In the genomic region with DNA sequence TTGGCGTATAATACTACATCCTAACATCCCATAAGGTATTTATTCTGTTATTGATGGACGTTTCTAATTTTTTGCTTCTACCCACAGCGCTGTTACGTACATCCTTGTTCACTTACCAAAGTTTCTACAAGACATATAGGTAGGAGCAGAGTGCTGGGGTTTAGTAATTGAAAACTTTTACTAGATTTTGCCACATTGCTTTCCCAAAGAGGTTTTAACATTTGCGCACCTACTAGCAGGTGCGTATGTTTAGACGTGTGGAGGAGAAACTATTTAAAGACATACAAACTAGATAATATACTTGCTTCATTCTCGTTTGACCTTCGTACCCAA, we compare ENCODE assay signal across 8 cellular contexts. TPM values are rescaled to one million over a fixed set of nuclear protein-coding genes. Genes with fewer than 3 reads are reported as not detected.
A peak's percentile ranks its signal among the peaks of the same experiment; 100 is the strongest.
DNase-seq lines count a peak whose midpoint lies in the region; ATAC-seq and TF ChIP-seq lines count a peak whose summit lies in the region.

No MANE protein-coding gene starts in this region.

- TF ChIP-seq POLR2A in IMR-90 (IDR thresholded peaks at IDR 0.05; ENCODE audit: low read depth, low read length) = no peak

- peak overlapping the region; percentile 46; the same call in 1 of the 2 replicates for H3K56ac ChIP-seq in IMR-90 (ENCODE audit: extremely low read depth, insufficient read depth, low read length)

- TF ChIP-seq RAD21 in IMR-90 (IDR thresholded peaks at IDR 0.05; ENCODE audit: low read length) = peak; percentile 12; the same call in 1 of the 2 replicates

- H4K91ac ChIP-seq in IMR-90 (ENCODE audit: insufficient read depth, low read depth, low read length) = 0 out of 2 replicates have a peak overlapping the region, but pooled peaks have one; percentile 10

- DNase-seq in IMR-90 (no peak), dorsolateral prefrontal cortex (no peak), LoVo (ENCODE audit: low spot score) (no peak)
- no peak for DNase-seq in stimulated activated naive CD4-positive, alpha-beta T cell (lab: John Stamatoyannopoulos, UW)

- H3K4ac ChIP-seq in IMR-90 (ENCODE audit: low read depth, low read length) = peak overlapping the region; percentile 51; the same call in 1 of the 2 replicates

- in situ Hi-C loops in IMR-90 (cut with MboI; ENCODE audit: low sequenced_read_pairs) = no loop called here

- H3K23ac ChIP-seq in IMR-90 (ENCODE audit: low read depth, low read length) = peak overlapping the region; percentile 51; the same call in 1 of the 2 replicates

- peak overlapping the region; percentile 59 for H2BK5ac ChIP-seq in IMR-90 (ENCODE audit: low read depth, low read length, poor library complexity, severe bottlenecking)

- peak overlapping the region; percentile 71 for H3K4me3 ChIP-seq in IMR-90 (ENCODE audit: insufficient read depth, low read depth, low read length)
- H3K4me3 ChIP-seq in dorsolateral prefrontal cortex = peak overlapping the region; percentile 69 to 100 (median 94)
- H3K4me3 ChIP-seq in neutrophil (ENCODE audit: low read depth in 1 of 2, low read length in 1 of 2) = peak overlapping the region; percentile 92 to 98

- intact Hi-C loops in IMR-90 (cut with micrococcal nuclease) = loop anchor here (1.0 kb wide), 2 partner anchors 78 to 265 kb away; no protein-coding TSS in a partner anchor
- intact Hi-C loops in dorsolateral prefrontal cortex (cut with DNase I) = loop anchor here (2.0 to 5.0 kb wide), 3 partner anchors 20 to 107 kb away; a partner anchor contains a TSS

- H2BK15ac ChIP-seq in IMR-90 (ENCODE audit: low read depth, low read length) = no peak overlapping the region

- TF ChIP-seq CTCF in IMR-90 (conservative IDR thresholded peaks at IDR 0.05; ENCODE audit: low read depth, low read length) (no peak), dorsolateral prefrontal cortex (IDR thresholded peaks at IDR 0.05 in 54 of 56, conservative IDR thresholded peaks at IDR 0.05 in 2 of 56; ENCODE audit: low read depth in 1 of 56, partially characterized antibody in 56 of 56) (no peak), neutrophil (IDR thresholded peaks at IDR 0.05) (no peak)

- H3K9ac ChIP-seq in IMR-90 (ENCODE audit: low read depth, low read length) = peak overlapping the region; percentile 35; the same call in 1 of the 2 replicates

- H3K9me1 ChIP-seq in IMR-90 (ENCODE audit: insufficient read depth, low read length) = 0 out of 2 replicates have a peak, but pooled peaks cover 3% of the 10 kb centered on the region

- H3K4me1 ChIP-seq in IMR-90 (ENCODE audit: control insufficient read depth, insufficient read depth, low read length) = no peaks in the 10 kb centered on the region; the same call in 1 of the 2 replicates
- H3K4me1 ChIP-seq in neutrophil (ENCODE audit: control insufficient read depth in 1 of 2, insufficient read depth in 1 of 2, low read depth in 1 of 2, low read length in 1 of 2) = peaks cover 22 to 28% of the 10 kb centered on the region in 2 experiments

- H3K14ac ChIP-seq in IMR-90 (replicated peaks; ENCODE audit: low read depth, low read length) = peak overlapping the region; percentile 62; the same call in 1 of the 2 replicates

- WGBS in IMR-90 (ENCODE audit: extremely low coverage in 2 of 2, insufficient read length in 1 of 2), 2 experiments = no CpG with 5 or more reads among the region's 9 CpGs

- peak overlapping the region; percentile 74; the same call in 1 of the 2 replicates for H3K4me2 ChIP-seq in IMR-90 (ENCODE audit: low read depth, low read length)

- no peaks in the 10 kb centered on the region for H3K27me3 ChIP-seq in IMR-90 (ENCODE audit: control insufficient read depth, insufficient read depth, low read length)
- H3K27me3 ChIP-seq in dorsolateral prefrontal cortex = no peaks in the 10 kb centered on the region
- H3K27me3 ChIP-seq in neutrophil = no peaks in the 10 kb centered on the region

- H2BK120ac ChIP-seq in IMR-90 (ENCODE audit: low read depth, low read length) = peak overlapping the region; percentile 5; the same call in 1 of the 2 replicates

- H3K18ac ChIP-seq in IMR-90 (ENCODE audit: low read depth, low read length) = peak overlapping the region; percentile 1; the same call in 1 of the 2 replicates

- H4K8ac ChIP-seq in IMR-90 (ENCODE audit: low read depth in 2 of 2, low read length in 2 of 2) = peak overlapping the region; percentile 79 to 89

- CTCF ChIA-PET in IMR-90 (lab: Yijun Ruan, JAX) = interaction anchor here (1.1 kb wide), 1 partner anchor 103 kb away, joined by 4 read pairs; no protein-coding TSS in a partner anchor

- no peak overlapping the region for H2AK9ac ChIP-seq in IMR-90 (replicated peaks; ENCODE audit: low read depth, low read length, poor library complexity)

- H2BK20ac ChIP-seq in IMR-90 (ENCODE audit: low read depth, low read length) = no peak overlapping the region

- H3K27ac ChIP-seq in IMR-90 (ENCODE audit: insufficient read depth, low read length) = no peak overlapping the region
- peak overlapping the region; percentile 85 to 100 (median 98) for H3K27ac ChIP-seq in dorsolateral prefrontal cortex
- H3K27ac ChIP-seq in neutrophil = peak overlapping the region; percentile 99

- H3K36me3 ChIP-seq in IMR-90 (ENCODE audit: control insufficient read depth, insufficient read depth, low read length) (peaks cover 9% of the 10 kb centered on the region), neutrophil (peaks cover 21% of the 10 kb centered on the region)

- POLR2A ChIA-PET in IMR-90 (lab: Charles Lee; ENCODE audit: unreplicated experiment) = interaction anchor here (0.6 kb wide), 1 partner anchor 122 kb away, joined by 4 read pairs; no protein-coding TSS in a partner anchor

- BruUV-seq in IMR-90 (replicated peaks; lab: Mats Ljungman, UMichigan) = TSS peak; percentile 69

- H4K20me1 ChIP-seq in IMR-90 (ENCODE audit: insufficient read depth, low read length) = peaks cover 33% of the 10 kb centered on the region; the same call in 1 of the 2 replicates

- ATAC-seq in GM19395 (IDR thresholded peaks at IDR 0.05; ENCODE audit: unreplicated experiment) (peak; percentile 8), IMR-90 (ENCODE audit: low read depth) (no peak), GM21447 (IDR thresholded peaks at IDR 0.05; ENCODE audit: unreplicated experiment) (no peak), HG03039 (IDR thresholded peaks at IDR 0.05; ENCODE audit: unreplicated experiment) (no peak)

- no peak overlapping the region for H2AK5ac ChIP-seq in IMR-90 (ENCODE audit: low read depth, low read length)

- H3K79me1 ChIP-seq in IMR-90 (ENCODE audit: low read depth in 1 of 2, low read length in 2 of 2) = peaks cover 0 to 32% of the 10 kb centered on the region in 2 experiments; a peak in 3 of 4 replicates

- H2AFZ ChIP-seq in IMR-90 (replicated peaks; ENCODE audit: low read length, poor library complexity) = peak overlapping the region; percentile 94

- dilution Hi-C loops in IMR-90 (cut with HindIII; ENCODE audit: low sequenced_read_pairs, unreplicated experiment) = no loop called here

- no peaks in the 10 kb centered on the region for H3K9me3 ChIP-seq in IMR-90 (ENCODE audit: control insufficient read depth, insufficient read depth, low read length)
- no peaks in the 10 kb centered on the region for H3K9me3 ChIP-seq in neutrophil

- peak overlapping the region; percentile 20; the same call in 1 of the 2 replicates for H4K5ac ChIP-seq in IMR-90 (ENCODE audit: low read depth, low read length)

TF ChIP-seq in IMR-90, 13 proteins besides CTCF, POLR2A, EP300 and RAD21:
- TF ChIP-seq CEBPB (IDR thresholded peaks at IDR 0.05; ENCODE audit: low read depth, low read length) (no peak), MAFK (IDR thresholded peaks at IDR 0.05; ENCODE audit: low read depth, low read length) (no peak), RFX5 (IDR thresholded peaks at IDR 0.05; ENCODE audit: low read depth, low read length) (no peak), MAZ (IDR thresholded peaks at IDR 0.05; ENCODE audit: borderline replicate concordance, low read depth, low read length) (no peak), SMC3 (IDR thresholded peaks at IDR 0.05; ENCODE audit: low read depth, low read length) (no peak), BHLHE40 (IDR thresholded peaks at IDR 0.05; ENCODE audit: low read depth, low read length) (no peak), RCOR1 (IDR thresholded peaks at IDR 0.05; ENCODE audit: insufficient replicate concordance, low read length) (no peak), CHD1 (IDR thresholded peaks at IDR 0.05; ENCODE audit: low read depth, low read length) (no peak), FOS (IDR thresholded peaks at IDR 0.05; ENCODE audit: low read depth, low read length) (no peak), MXI1 (IDR thresholded peaks at IDR 0.05; ENCODE audit: borderline replicate concordance, low read depth, low read length) (no peak), NFE2L2 (IDR thresholded peaks at IDR 0.05; ENCODE audit: low read depth, low read length) (no peak)
- TF ChIP-seq, protein P1, sequence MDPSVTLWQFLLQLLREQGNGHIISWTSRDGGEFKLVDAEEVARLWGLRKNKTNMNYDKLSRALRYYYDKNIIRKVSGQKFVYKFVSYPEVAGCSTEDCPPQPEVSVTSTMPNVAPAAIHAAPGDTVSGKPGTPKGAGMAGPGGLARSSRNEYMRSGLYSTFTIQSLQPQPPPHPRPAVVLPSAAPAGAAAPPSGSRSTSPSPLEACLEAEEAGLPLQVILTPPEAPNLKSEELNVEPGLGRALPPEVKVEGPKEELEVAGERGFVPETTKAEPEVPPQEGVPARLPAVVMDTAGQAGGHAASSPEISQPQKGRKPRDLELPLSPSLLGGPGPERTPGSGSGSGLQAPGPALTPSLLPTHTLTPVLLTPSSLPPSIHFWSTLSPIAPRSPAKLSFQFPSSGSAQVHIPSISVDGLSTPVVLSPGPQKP (IDR thresholded peaks at IDR 0.05; ENCODE audit: borderline replicate concordance, low read depth, low read length) = no peak
- TF ChIP-seq, protein P2, sequence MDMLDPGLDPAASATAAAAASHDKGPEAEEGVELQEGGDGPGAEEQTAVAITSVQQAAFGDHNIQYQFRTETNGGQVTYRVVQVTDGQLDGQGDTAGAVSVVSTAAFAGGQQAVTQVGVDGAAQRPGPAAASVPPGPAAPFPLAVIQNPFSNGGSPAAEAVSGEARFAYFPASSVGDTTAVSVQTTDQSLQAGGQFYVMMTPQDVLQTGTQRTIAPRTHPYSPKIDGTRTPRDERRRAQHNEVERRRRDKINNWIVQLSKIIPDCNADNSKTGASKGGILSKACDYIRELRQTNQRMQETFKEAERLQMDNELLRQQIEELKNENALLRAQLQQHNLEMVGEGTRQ (IDR thresholded peaks at IDR 0.05; ENCODE audit: low read depth, low read length) = no peak
TF ChIP-seq in IMR-90: peak in this region for 0.

RNA-seq across cellular contexts. Expression of a gene that starts 0.6 kb away (rescaled TPM):
- total RNA-seq in IMR-90 (2012; rRNA removed) = 1,160 and 1,364 TPM in 2 replicates
- 912 and 966 TPM in 2 replicates for polyA plus RNA-seq in IMR-90 (2012; rRNA removed)
- polyA plus RNA-seq in IMR-90 (2012; cell fraction: cytosol; rRNA removed) = 476 and 972 TPM in 2 replicates
- polyA plus RNA-seq in IMR-90 (2012; cell fraction: nucleus; rRNA removed; ENCODE audit: low replicate concordance) = 66.0 and 616 TPM in 2 replicates
- total RNA-seq in dorsolateral prefrontal cortex = 100 to 1,000 TPM; 253 to 573 (median 415) TPM

RNA-seq across cellular contexts. Expression of a gene that starts 19.8 kb away (rescaled TPM):
- total RNA-seq in IMR-90 (2012; rRNA removed) (15.3 and 18.5 TPM in 2 replicates), dorsolateral prefrontal cortex (10 to 100 TPM in 7 of 120 experiments, 1 to 10 TPM in 113; 1.2 to 14.3 (median 5.2) TPM)
- 9.8 and 10.4 TPM in 2 replicates for polyA plus RNA-seq in IMR-90 (2012; rRNA removed)
- 9.5 and 12.6 TPM in 2 replicates for polyA plus RNA-seq in IMR-90 (2012; cell fraction: cytosol; rRNA removed)
- 6.3 and 7.6 TPM in 2 replicates for polyA plus RNA-seq in IMR-90 (2012; cell fraction: nucleus; rRNA removed; ENCODE audit: low replicate concordance)
